Comparison of ENCODE assay signal across 13 cellular contexts in the genomic region with DNA sequence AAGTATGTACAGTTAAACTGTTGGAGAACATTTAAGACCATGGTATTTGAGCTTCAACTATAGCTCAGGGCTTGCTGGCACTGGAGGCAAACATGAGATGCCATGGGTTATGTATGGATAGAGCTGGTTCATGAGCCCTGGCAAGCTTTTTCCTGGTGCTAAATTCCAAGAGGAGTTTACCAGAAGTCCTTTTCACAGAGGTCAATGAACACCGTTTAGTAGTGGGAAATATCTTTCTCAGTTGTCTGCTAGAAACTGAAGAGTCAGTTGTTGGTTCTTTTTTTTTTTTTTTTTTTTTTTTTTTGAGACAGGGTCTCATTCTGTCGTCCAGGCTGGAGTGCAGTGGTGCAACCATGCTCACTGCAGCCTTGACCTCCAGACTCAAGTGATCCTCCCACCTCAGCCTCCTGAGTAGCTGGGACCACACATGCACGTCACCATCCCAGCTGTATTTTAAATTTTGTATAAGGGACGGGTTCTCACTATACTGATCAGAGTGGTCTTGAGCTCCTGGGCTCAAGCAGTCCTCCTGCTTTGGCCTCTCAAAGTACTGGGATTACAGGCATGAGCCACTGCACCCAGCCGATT. TPM values are rescaled to one million over a fixed set of nuclear protein-coding genes. Genes with fewer than 3 reads are reported as not detected.
DNase-seq lines count a peak whose midpoint lies in the region; ATAC-seq lines count a peak whose summit lies in the region.
"Had no signal": no experiment of that assay in that cellular context is flagged by ENCODE, and none has a peak within 500 bp of the region (broad histone marks: within the 10 kb centered on the region; RNA-seq: fewer than 3 reads in every experiment).

No MANE protein-coding gene starts in this region.

- H3K9me3 ChIP-seq in CD4-positive, CD25-positive, alpha-beta regulatory T cell (ENCODE audit: control insufficient read depth in 2 of 2, low read length in 2 of 2) = no peaks in the 10 kb centered on the region
- H3K9me3 ChIP-seq in naive thymus-derived CD4-positive, alpha-beta T cell (ENCODE audit: control insufficient read depth in 2 of 3, low read length in 3 of 3) = no peaks in the 10 kb centered on the region
- H3K9me3 ChIP-seq: suprapubic skin had no signal

- H3K36me3 ChIP-seq in CD4-positive, CD25-positive, alpha-beta regulatory T cell (ENCODE audit: control insufficient read depth, insufficient read depth, low read length) = no peaks in the 10 kb centered on the region
- H3K36me3 ChIP-seq in H7 (replicated peaks; ENCODE audit: control insufficient read depth, insufficient read depth, low read length) = no peaks in the 10 kb centered on the region; the same call in 1 of the 2 replicates
- H3K36me3 ChIP-seq in naive thymus-derived CD4-positive, alpha-beta T cell (ENCODE audit: control insufficient read depth in 2 of 3, insufficient read depth in 3 of 3, low read length in 3 of 3) = no peaks in the 10 kb centered on the region
- H3K36me3 ChIP-seq: suprapubic skin had no signal

- peaks cover 21% of the 10 kb centered on the region for H3K4me1 ChIP-seq in CD4-positive, CD25-positive, alpha-beta regulatory T cell (ENCODE audit: control insufficient read depth, insufficient read depth, low read length, poor library complexity, severe bottlenecking)
- H3K4me1 ChIP-seq in naive thymus-derived CD4-positive, alpha-beta T cell (ENCODE audit: control insufficient read depth in 2 of 2, insufficient read depth in 2 of 2, low read length in 2 of 2) = peaks cover 6 to 12% of the 10 kb centered on the region in 2 donors

- ATAC-seq in CD4-positive, CD25-positive, alpha-beta regulatory T cell (ENCODE audit: low read depth in 2 of 2) = no peak
- no peak for ATAC-seq in naive thymus-derived CD4-positive, alpha-beta T cell

- POLR2A ChIA-PET in naive thymus-derived CD4-positive, alpha-beta T cell (lab: Charles Lee) = interaction anchor here (0.5 to 12.0 kb wide), 9 partner anchors 9 to 1656 kb away, joined by 3 to 134 read pairs (median 3); a partner anchor contains a TSS

- H3K27me3 ChIP-seq in CD4-positive, CD25-positive, alpha-beta regulatory T cell (ENCODE audit: control insufficient read depth, insufficient read depth, low read length) = no peaks in the 10 kb centered on the region
- H3K27me3 ChIP-seq in H7 (ENCODE audit: control insufficient read depth, insufficient read depth, low read length) = peaks cover 20% of the 10 kb centered on the region
- H3K27me3 ChIP-seq in naive thymus-derived CD4-positive, alpha-beta T cell (ENCODE audit: control insufficient read depth in 2 of 2, insufficient read depth in 2 of 2, low read length in 2 of 2) = no peaks in the 10 kb centered on the region
- H3K27me3 ChIP-seq: suprapubic skin had no signal

- CTCF ChIA-PET in naive thymus-derived CD4-positive, alpha-beta T cell (lab: Charles Lee) = interaction anchor here (1.3 to 1.8 kb wide), 5 partner anchors 14 to 191 kb away, joined by 3 to 6 read pairs (median 5); a partner anchor contains a TSS

- H3K9me3 Mint-ChIP-seq in CD4-positive, CD25-positive, alpha-beta regulatory T cell = no peaks in the 10 kb centered on the region
- no peaks in the 10 kb centered on the region for H3K9me3 Mint-ChIP-seq in activated naive CD8-positive, alpha-beta T cell (ENCODE audit: low read depth)
- H3K9me3 Mint-ChIP-seq in naive thymus-derived CD4-positive, alpha-beta T cell = no peaks in the 10 kb centered on the region

- intact Hi-C loops in naive thymus-derived CD4-positive, alpha-beta T cell (cut with micrococcal nuclease) = loop anchor here (5.0 to 10.0 kb wide), 3 partner anchors 174 to 397 kb away; a partner anchor contains a TSS

- H3K27me3 Mint-ChIP-seq in CD4-positive, CD25-positive, alpha-beta regulatory T cell = no peaks in the 10 kb centered on the region
- H3K27me3 Mint-ChIP-seq in activated naive CD8-positive, alpha-beta T cell = no peaks in the 10 kb centered on the region
- no peaks in the 10 kb centered on the region for H3K27me3 Mint-ChIP-seq in naive thymus-derived CD4-positive, alpha-beta T cell

- H3K4me3 ChIP-seq in CD4-positive, CD25-positive, alpha-beta regulatory T cell (ENCODE audit: low read depth, low read length) = no peak overlapping the region
- no peak overlapping the region for H3K4me3 ChIP-seq in H7 (ENCODE audit: insufficient read depth, low read depth, low read length)
- H3K4me3 ChIP-seq in naive thymus-derived CD4-positive, alpha-beta T cell (ENCODE audit: low read length) = no peak overlapping the region

- peaks cover 3 to 26% (median 9%) of the 10 kb centered on the region in 4 donors for H3K4me1 Mint-ChIP-seq in CD4-positive, CD25-positive, alpha-beta regulatory T cell
- H3K4me1 Mint-ChIP-seq in activated naive CD8-positive, alpha-beta T cell (ENCODE audit: low read depth) = peaks cover 24% of the 10 kb centered on the region
- peaks cover 7 to 44% (median 22%) of the 10 kb centered on the region in 7 donors for H3K4me1 Mint-ChIP-seq in naive thymus-derived CD4-positive, alpha-beta T cell

- peak overlapping the region in 3 of 4 donors; percentile 80 to 86 (median 82) for H3K4me3 Mint-ChIP-seq in CD4-positive, CD25-positive, alpha-beta regulatory T cell
- H3K4me3 Mint-ChIP-seq in activated naive CD8-positive, alpha-beta T cell = peak overlapping the region; percentile 89
- H3K4me3 Mint-ChIP-seq in naive thymus-derived CD4-positive, alpha-beta T cell = peak overlapping the region; percentile 19 to 91 (median 61)

- H3K27ac Mint-ChIP-seq in CD4-positive, CD25-positive, alpha-beta regulatory T cell = peak overlapping the region in 1 of 3 donors; percentile 71
- H3K27ac Mint-ChIP-seq in activated naive CD8-positive, alpha-beta T cell = no peak overlapping the region
- no peak overlapping the region for H3K27ac Mint-ChIP-seq in naive thymus-derived CD4-positive, alpha-beta T cell

- H3K27ac ChIP-seq in CD4-positive, CD25-positive, alpha-beta regulatory T cell (ENCODE audit: insufficient read depth, low read length, poor library complexity, severe bottlenecking) = no peak overlapping the region
- no peak overlapping the region for H3K27ac ChIP-seq in naive thymus-derived CD4-positive, alpha-beta T cell (ENCODE audit: low read depth, low read length)
- H3K27ac ChIP-seq: suprapubic skin had no signal

- DNase-seq in CD4-positive, CD25-positive, alpha-beta regulatory T cell = no peak
- DNase-seq in H7 = peak; percentile 27
- no peak for DNase-seq in naive thymus-derived CD4-positive, alpha-beta T cell
- DNase-seq in NCI-H1092 treated with DMSO at 0.1 percent for 48 hours (lab: John Stamatoyannopoulos, UW) = no peak
- no peak for DNase-seq in NCI-H2196 (lab: John Stamatoyannopoulos, UW; ENCODE audit: unreplicated experiment)
- DNase-seq in cerebellar nuclear complex (lab: John Stamatoyannopoulos, UW) = no peak
- DNase-seq: activated effector memory CD4-positive, alpha-beta T cell treated with Interleukin-2 at 50 U/mL for 16 hours; NCI-H1105; NCI-H524 treated with DMSO at 0.1 percent for 48 hours; retina; Right ventricle myocardium superior had no signal

- H3K36me3 Mint-ChIP-seq in CD4-positive, CD25-positive, alpha-beta regulatory T cell = no peaks in the 10 kb centered on the region
- no peaks in the 10 kb centered on the region for H3K36me3 Mint-ChIP-seq in activated naive CD8-positive, alpha-beta T cell
- no peaks in the 10 kb centered on the region for H3K36me3 Mint-ChIP-seq in naive thymus-derived CD4-positive, alpha-beta T cell

RNA-seq across cellular contexts. Expression of a gene that starts 1.3 kb away (rescaled TPM):
- total RNA-seq in CD4-positive, CD25-positive, alpha-beta regulatory T cell = 5.3 TPM
- 1 to 10 TPM; 3.4 to 6.6 (median 6.0) TPM for polyA plus RNA-seq in CD4-positive, CD25-positive, alpha-beta regulatory T cell
- 3.3 and 5.3 TPM in 2 replicates for total RNA-seq in H7 (2014; rRNA removed; shearing (Covaris generic))
- 10 to 100 TPM in 1 of 5 experiments, 1 to 10 TPM in 4; 5.8 to 13.8 (median 6.2) TPM for total RNA-seq in naive thymus-derived CD4-positive, alpha-beta T cell
- 1 to 10 TPM; 7.6 to 8.8 TPM for polyA plus RNA-seq in naive thymus-derived CD4-positive, alpha-beta T cell

RNA-seq across cellular contexts. Expression of a gene that starts 9.5 kb away (rescaled TPM):
- 0.22 TPM for total RNA-seq in CD4-positive, CD25-positive, alpha-beta regulatory T cell
- polyA plus RNA-seq in CD4-positive, CD25-positive, alpha-beta regulatory T cell = 1 to 10 TPM in 2 of 4 donors, under 1 TPM in 2; 0.33 to 1.5 (median 0.94) TPM
- total RNA-seq in H7 (2014; rRNA removed; shearing (Covaris generic)) = 5.1 and 5.8 TPM in 2 replicates
- 1 to 10 TPM in 1 of 5 experiments, under 1 TPM in 4; 0.35 to 1.4 (median 0.61) TPM for total RNA-seq in naive thymus-derived CD4-positive, alpha-beta T cell
- 1 to 10 TPM in 1 of 2 donors, under 1 TPM in 1; 0.89 to 1.1 TPM for polyA plus RNA-seq in naive thymus-derived CD4-positive, alpha-beta T cell

RNA-seq across cellular contexts. Expression of a gene that starts 16.5 kb away (rescaled TPM):
- 279 TPM for total RNA-seq in CD4-positive, CD25-positive, alpha-beta regulatory T cell
- 1,000 to 10,000 TPM in 1 of 4 donors, 100 to 1,000 TPM in 3; 827 to 1,033 (median 916) TPM for polyA plus RNA-seq in CD4-positive, CD25-positive, alpha-beta regulatory T cell
- total RNA-seq in H7 (2014; rRNA removed; shearing (Covaris generic)) = 197 and 228 TPM in 2 replicates
- 100 to 1,000 TPM; 241 to 398 (median 263) TPM for total RNA-seq in naive thymus-derived CD4-positive, alpha-beta T cell
- polyA plus RNA-seq in naive thymus-derived CD4-positive, alpha-beta T cell = 100 to 1,000 TPM; 747 to 884 TPM

RNA-seq across cellular contexts. Expression of a gene that starts 31.0 kb away (rescaled TPM):
- total RNA-seq in CD4-positive, CD25-positive, alpha-beta regulatory T cell = not detected
- under 1 TPM in 1 of 4 donors, not detected in 3; 0.20 TPM for polyA plus RNA-seq in CD4-positive, CD25-positive, alpha-beta regulatory T cell
- total RNA-seq in H7 (2014; rRNA removed; shearing (Covaris generic)) = 1.0 and 1.6 TPM in 2 replicates
- total RNA-seq in naive thymus-derived CD4-positive, alpha-beta T cell = 1 to 10 TPM in 1 of 5 experiments, under 1 TPM in 3, not detected in 1; 0.34 to 3.5 (median 0.54) TPM
- polyA plus RNA-seq in naive thymus-derived CD4-positive, alpha-beta T cell = under 1 TPM; 0.45 to 0.50 TPM

RNA-seq across cellular contexts. Expression of a gene that starts 35.7 kb away (rescaled TPM):
- 0.89 TPM for total RNA-seq in CD4-positive, CD25-positive, alpha-beta regulatory T cell
- polyA plus RNA-seq in CD4-positive, CD25-positive, alpha-beta regulatory T cell = 1 to 10 TPM in 2 of 4 donors, under 1 TPM in 2; 0.21 to 1.7 (median 0.98) TPM
- total RNA-seq in H7 (2014; rRNA removed; shearing (Covaris generic)) = 0.55 TPM in 1 of 2 replicates, not detected in the other
- 1 to 10 TPM in 3 of 5 experiments, under 1 TPM in 2; 0.53 to 2.0 (median 1.5) TPM for total RNA-seq in naive thymus-derived CD4-positive, alpha-beta T cell
- polyA plus RNA-seq in naive thymus-derived CD4-positive, alpha-beta T cell = under 1 TPM; 0.53 to 0.90 TPM
- total RNA-seq: suprapubic skin had no signal
